ENCODE assay signal across 8 cellular contexts in genomic region chr12:28191018-28191595, GRCh38. TPM values are rescaled to one million over a fixed set of nuclear protein-coding genes. Genes with fewer than 3 reads are reported as not detected.
DNase-seq lines count a peak whose midpoint lies in the region; ATAC-seq and TF ChIP-seq lines count a peak whose summit lies in the region.

No MANE protein-coding gene starts in this region.

- ATAC-seq in GM19043 (IDR thresholded peaks at IDR 0.05; ENCODE audit: low read depth, unreplicated experiment) (peak; percentile 6), IMR-90 (ENCODE audit: low read depth) (peak; percentile 33)
- ATAC-seq in naive thymus-derived CD8-positive, alpha-beta T cell: peak; percentile 7 to 16

- peak overlapping the region; percentile 98 for H4K5ac ChIP-seq in IMR-90 (ENCODE audit: low read depth, low read length)

- peak; percentile 4; the same call in 1 of the 2 replicates for TF ChIP-seq POLR2A in IMR-90 (IDR thresholded peaks at IDR 0.05; ENCODE audit: low read depth, low read length)
- TF ChIP-seq POLR2A in erythroblast (IDR thresholded peaks at IDR 0.05; ENCODE audit: low read length): peak; percentile 91
- no peak for TF ChIP-seq POLR2A in transverse colon (IDR thresholded peaks at IDR 0.05)

- peak overlapping the region; percentile 93 for H3K56ac ChIP-seq in IMR-90 (ENCODE audit: extremely low read depth, insufficient read depth, low read length)

- TF ChIP-seq RAD21 in IMR-90 (IDR thresholded peaks at IDR 0.05; ENCODE audit: low read length): no peak; the same call in 1 of the 2 replicates

- peaks cover 0 to 23% (median 6%) of the 10 kb centered on the region in 9 donors for H3K9me3 Mint-ChIP-seq in naive thymus-derived CD8-positive, alpha-beta T cell

- H3K27ac ChIP-seq in IMR-90 (ENCODE audit: insufficient read depth, low read length) (peak overlapping the region; percentile 93), transverse colon (peak overlapping the region; percentile 96 to 99 (median 98))

- POLR2A ChIA-PET in IMR-90 (lab: Charles Lee; ENCODE audit: unreplicated experiment): no interaction called here
- POLR2A ChIA-PET in naive thymus-derived CD8-positive, alpha-beta T cell (lab: Charles Lee): interaction anchor here (0.8 to 2.7 kb wide), 9 partner anchors 9 to 1190 kb away, joined by 3 to 13 read pairs (median 4); partner anchors contain the start of genes ERGIC2, KLHL42 and MANSC4

- H4K8ac ChIP-seq in IMR-90 (ENCODE audit: low read depth in 2 of 2, low read length in 2 of 2): peak overlapping the region; percentile 100

- peak; percentile 18 for DNase-seq in AG09319 (ENCODE audit: extremely low read depth, low read depth)
- DNase-seq in IMR-90: peak; percentile 55
- peak; percentile 32 for DNase-seq in activated CD4-positive, alpha-beta T cell treated with anti-CD3 and anti-CD28 coated beads, Interleukin-2, amount 50 U/mL, for 1 hour
- DNase-seq in erythroblast (lab: John Stamatoyannopoulos, UW): peak; percentile 76 to 86
- peak in 5 of 10 donors; percentile 7 to 31 (median 18) for DNase-seq in naive thymus-derived CD8-positive, alpha-beta T cell
- DNase-seq in transverse colon: peak; percentile 8
- DNase-seq in GM19240 (ENCODE audit: insufficient read length, low spot score): no peak

- H2BK5ac ChIP-seq in IMR-90 (ENCODE audit: low read depth, low read length, poor library complexity, severe bottlenecking): peak overlapping the region; percentile 91

- peak overlapping the region; percentile 78; the same call in 2 of the 3 replicates for H2BK15ac ChIP-seq in IMR-90 (ENCODE audit: low read depth, low read length)

- H2AK5ac ChIP-seq in IMR-90 (ENCODE audit: low read depth, low read length): peak overlapping the region; percentile 44

- H2AK9ac ChIP-seq in IMR-90 (replicated peaks; ENCODE audit: low read depth, low read length, poor library complexity): peak overlapping the region; percentile 95

- intact Hi-C loops in IMR-90 (cut with micrococcal nuclease) (loop anchor here (2.0 to 5.0 kb wide), 3 partner anchors 224 to 681 kb away; no protein-coding TSS in a partner anchor), transverse colon (cut with DNase I; ENCODE audit: low total_unique reads) (no loop called here)

- H3K27ac Mint-ChIP-seq in naive thymus-derived CD8-positive, alpha-beta T cell: peak overlapping the region; percentile 92 to 100 (median 100)

- H4K20me1 ChIP-seq in IMR-90 (ENCODE audit: insufficient read depth, low read length): no peaks in the 10 kb centered on the region

- H3K14ac ChIP-seq in IMR-90 (replicated peaks; ENCODE audit: low read depth, low read length): peak overlapping the region; percentile 91

- no peak for TF ChIP-seq EP300 in transverse colon (IDR thresholded peaks at IDR 0.05; ENCODE audit: low read depth)

- H3K4me1 Mint-ChIP-seq in naive thymus-derived CD8-positive, alpha-beta T cell: peaks cover 28 to 70% (median 66%) of the 10 kb centered on the region in 4 donors

- dilution Hi-C loops in IMR-90 (cut with HindIII; ENCODE audit: low sequenced_read_pairs, unreplicated experiment): no loop called here

- peak overlapping the region; percentile 85 for H4K91ac ChIP-seq in IMR-90 (ENCODE audit: insufficient read depth, low read depth, low read length)

- no peaks in the 10 kb centered on the region for H3K27me3 ChIP-seq in IMR-90 (ENCODE audit: control insufficient read depth, insufficient read depth, low read length)
- H3K27me3 ChIP-seq in transverse colon: no peaks in the 10 kb centered on the region

- H3K23ac ChIP-seq in IMR-90 (ENCODE audit: low read depth, low read length): peak overlapping the region; percentile 91

- peak overlapping the region; percentile 88 for H3K4ac ChIP-seq in IMR-90 (ENCODE audit: low read depth, low read length)

- H3K9ac ChIP-seq in IMR-90 (ENCODE audit: low read depth, low read length): peak overlapping the region; percentile 81

- H3K4me3 ChIP-seq in IMR-90 (ENCODE audit: insufficient read depth, low read depth, low read length) (peak overlapping the region; percentile 81), transverse colon (peak overlapping the region; percentile 81 to 95 (median 90))

- H2AFZ ChIP-seq in IMR-90 (replicated peaks; ENCODE audit: low read length, poor library complexity): peak overlapping the region; percentile 99

- CTCF ChIA-PET in IMR-90 (lab: Yijun Ruan, JAX): interaction anchor here (1.2 kb wide), 1 partner anchor 693 kb away, joined by 3 read pairs; no protein-coding TSS in a partner anchor

- peak overlapping the region; percentile 91 for H3K4me2 ChIP-seq in IMR-90 (ENCODE audit: low read depth, low read length)

- TSS peak; percentile 27 for BruUV-seq in IMR-90 (replicated peaks; lab: Mats Ljungman, UMichigan)

- peaks cover 8 to 38% of the 10 kb centered on the region in 2 experiments; a peak in 3 of 4 replicates for H3K79me1 ChIP-seq in IMR-90 (ENCODE audit: low read depth in 1 of 2, low read length in 2 of 2)

- H3K4me3 Mint-ChIP-seq in naive thymus-derived CD8-positive, alpha-beta T cell: peak overlapping the region; percentile 95 to 99 (median 96)

- H3K9me3 ChIP-seq in IMR-90 (ENCODE audit: control insufficient read depth, insufficient read depth, low read length) (no peaks in the 10 kb centered on the region), transverse colon (no peaks in the 10 kb centered on the region)

- peak overlapping the region; percentile 87 for H2BK120ac ChIP-seq in IMR-90 (ENCODE audit: low read depth, low read length)

- H3K4me1 ChIP-seq in IMR-90 (ENCODE audit: control insufficient read depth, insufficient read depth, low read length) (peaks cover 5% of the 10 kb centered on the region), transverse colon (peaks cover 0 to 15% (median 8%) of the 10 kb centered on the region in 4 donors)

- H2BK20ac ChIP-seq in IMR-90 (ENCODE audit: low read depth, low read length): peak overlapping the region; percentile 66; the same call in 1 of the 2 replicates

- TF ChIP-seq CTCF in AG09319 (IDR thresholded peaks at IDR 0.05; ENCODE audit: low read depth, low read length): no peak
- no peak for TF ChIP-seq CTCF in IMR-90 (conservative IDR thresholded peaks at IDR 0.05; ENCODE audit: low read depth, low read length)
- TF ChIP-seq CTCF in transverse colon (IDR thresholded peaks at IDR 0.05): no peak

- H3K9me1 ChIP-seq in IMR-90 (ENCODE audit: insufficient read depth, low read length): peaks cover 8% of the 10 kb centered on the region; the same call in 1 of the 2 replicates

- peak overlapping the region; percentile 80 for H3K18ac ChIP-seq in IMR-90 (ENCODE audit: low read depth, low read length)

- WGBS in IMR-90 (ENCODE audit: extremely low coverage in 2 of 2, insufficient read length in 1 of 2), 2 experiments: 0% methylated on average over 3 of the region's 14 CpGs; no CpG with 5 or more reads in 1 of the 2 experiments
- 0 to 11% methylated on average over 3 to 14 of the region's 14 CpGs for WGBS in transverse colon (ENCODE audit: low coverage in 1 of 2), 2 donors

- in situ Hi-C loops in IMR-90 (cut with MboI; ENCODE audit: low sequenced_read_pairs) (no loop called here), transverse colon (cut with MboI; ENCODE audit: low pct_ligation_motif_present in 1 of 4, low pct_unique_long_range_greater_than_20kb in 1 of 4, low sequenced_read_pairs in 3 of 4) (no loop called here)

- H3K27me3 Mint-ChIP-seq in naive thymus-derived CD8-positive, alpha-beta T cell: no peaks in the 10 kb centered on the region

- H3K36me3 Mint-ChIP-seq in naive thymus-derived CD8-positive, alpha-beta T cell: peaks cover 18 to 30% (median 25%) of the 10 kb centered on the region in 3 donors

- H3K36me3 ChIP-seq in IMR-90 (ENCODE audit: control insufficient read depth, insufficient read depth, low read length) (no peaks in the 10 kb centered on the region), transverse colon (no peaks in the 10 kb centered on the region)

TF ChIP-seq in IMR-90, 13 proteins besides CTCF, POLR2A, EP300 and RAD21:
- TF ChIP-seq SMC3 (IDR thresholded peaks at IDR 0.05; ENCODE audit: low read depth, low read length) (no peak; the same call in 1 of the 2 replicates), MAZ (IDR thresholded peaks at IDR 0.05; ENCODE audit: borderline replicate concordance, low read depth, low read length) (no peak; the same call in 1 of the 2 replicates), CHD1 (IDR thresholded peaks at IDR 0.05; ENCODE audit: low read depth, low read length) (no peak), USF2 (IDR thresholded peaks at IDR 0.05; ENCODE audit: low read depth, low read length) (no peak), ELK1 (IDR thresholded peaks at IDR 0.05; ENCODE audit: borderline replicate concordance, low read depth, low read length) (no peak), MAFK (IDR thresholded peaks at IDR 0.05; ENCODE audit: low read depth, low read length) (no peak), RFX5 (IDR thresholded peaks at IDR 0.05; ENCODE audit: low read depth, low read length) (no peak), BHLHE40 (IDR thresholded peaks at IDR 0.05; ENCODE audit: low read depth, low read length) (no peak), CEBPB (IDR thresholded peaks at IDR 0.05; ENCODE audit: low read depth, low read length) (no peak), FOS (IDR thresholded peaks at IDR 0.05; ENCODE audit: low read depth, low read length) (no peak)

RNA-seq across cellular contexts. Expression of gene CCDC91, which starts 0.9 kb away (rescaled TPM):
- total RNA-seq in IMR-90 (2012; rRNA removed) (14.7 and 17.5 TPM in 2 replicates), transverse colon (10 to 100 TPM in 3 of 4 donors, 1 to 10 TPM in 1; 8.4 to 37.8 (median 35.5) TPM)
- 8.1 and 8.6 TPM in 2 replicates for polyA plus RNA-seq in IMR-90 (2012; rRNA removed)
- 5.2 and 5.4 TPM in 2 replicates for polyA plus RNA-seq in IMR-90 (2012; cell fraction: cytosol; rRNA removed)
- 2.1 and 6.7 TPM in 2 replicates for polyA plus RNA-seq in IMR-90 (2012; cell fraction: nucleus; rRNA removed; ENCODE audit: low replicate concordance)
- 10 to 100 TPM; 80.0 to 84.6 TPM for total RNA-seq in naive thymus-derived CD8-positive, alpha-beta T cell
- polyA plus RNA-seq in naive thymus-derived CD8-positive, alpha-beta T cell: 10 to 100 TPM; 57.7 to 73.5 (median 70.1) TPM
